In the genomic region with DNA sequence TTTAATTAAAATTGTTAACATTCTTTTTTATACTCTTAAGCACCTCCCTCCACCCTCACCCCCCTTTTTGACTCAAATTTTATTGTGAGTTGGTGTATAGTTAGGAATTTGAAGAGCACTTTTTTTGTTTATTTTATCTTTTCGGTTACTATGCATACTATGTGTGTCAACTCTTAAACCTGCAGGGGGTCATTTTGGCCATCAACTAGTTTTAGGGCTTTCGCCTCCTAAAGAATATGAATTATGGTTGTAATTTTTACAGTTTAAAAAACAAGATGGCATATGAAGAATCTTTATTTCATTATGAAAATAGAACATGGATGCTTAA, we compare ENCODE assay signal across 21 cellular contexts. TPM values are rescaled to one million over a fixed set of nuclear protein-coding genes. Genes with fewer than 3 reads are reported as not detected.
DNase-seq lines count a peak whose midpoint lies in the region; ATAC-seq and TF ChIP-seq lines count a peak whose summit lies in the region.
"Had no signal": no experiment of that assay in that cellular context is flagged by ENCODE, and none has a peak within 500 bp of the region (broad histone marks: within the 10 kb centered on the region; RNA-seq: fewer than 3 reads in every experiment).

No MANE protein-coding gene starts in this region.

- DNase-seq in ELR (ENCODE audit: low read depth) (peak; percentile 26), Kasumi-1 (lab: John Stamatoyannopoulos, UW) (no peak), glutamatergic neuron (no peak), WTC11 (ENCODE audit: low spot score) (no peak)
- DNase-seq: DMS79, GDM1, H9, KBM-7, MG63, NCI-H1092, NCI-H1436 treated with DMSO at 0.1 percent for 48 hours, NCI-H2081, NCI-H446 treated with DMSO at 0.1 percent for 48 hours, NCI-H69, Peyer's patch, T-cell had no signal

- peak overlapping the region in 9 of 11 experiments; percentile 6 to 99 (median 26); a peak in 8 of 22 replicates for H3K27ac ChIP-seq in BLaER1 treated with 17β-estradiol and CSF1 and Interleukin-3, amounts not matched to agents 10 nM and 100 nM
- peak overlapping the region; percentile 77 for H3K27ac ChIP-seq in neutrophil
- H3K27ac ChIP-seq: Peyer's patch had no signal

- POLR2A ChIA-PET in WTC11 (lab: Charles Lee) = interaction anchor here (1.0 kb wide), 1 partner anchor 9 kb away, joined by 3 read pairs; no protein-coding TSS in a partner anchor

- H3K27me3 Mint-ChIP-seq in glutamatergic neuron (ENCODE audit: unreplicated experiment) = no peaks in the 10 kb centered on the region
- H3K27me3 Mint-ChIP-seq in WTC11 (ENCODE audit: low read depth) = no peaks in the 10 kb centered on the region
- H3K27me3 Mint-ChIP-seq: T-cell had no signal

- peaks cover 45 to 96% (median 61%) of the 10 kb centered on the region in 11 experiments for H3K36me3 ChIP-seq in BLaER1 treated with 17β-estradiol and CSF1 and Interleukin-3, amounts not matched to agents 10 nM and 100 nM
- H3K36me3 ChIP-seq in Loucy (ENCODE audit: insufficient read depth, low read length) (no peaks in the 10 kb centered on the region), neutrophil (peaks cover 19% of the 10 kb centered on the region)
- H3K36me3 ChIP-seq: Peyer's patch had no signal

- H3K9me3 Mint-ChIP-seq in glutamatergic neuron (ENCODE audit: unreplicated experiment) = no peaks in the 10 kb centered on the region
- 0 out of 2 replicates have a peak, but pooled peaks cover 3% of the 10 kb centered on the region for H3K9me3 Mint-ChIP-seq in WTC11
- H3K9me3 Mint-ChIP-seq: H9 had no signal

- H3K4me3 ChIP-seq in BLaER1 treated with 17β-estradiol and CSF1 and Interleukin-3, amounts not matched to agents 10 nM and 100 nM = no peak overlapping the region
- H3K4me3 ChIP-seq in Loucy (ENCODE audit: low read length, poor library complexity, severe bottlenecking) (no peak overlapping the region), neutrophil (ENCODE audit: low read depth in 1 of 2, low read length in 1 of 2) (no peak overlapping the region)
- H3K4me3 ChIP-seq: MG63, Peyer's patch had no signal

- peaks cover 2% of the 10 kb centered on the region for H3K4me1 Mint-ChIP-seq in glutamatergic neuron (ENCODE audit: low read depth, unreplicated experiment)
- H3K4me1 Mint-ChIP-seq in WTC11 = peaks cover 47% of the 10 kb centered on the region

- no peaks in the 10 kb centered on the region for H3K27me3 ChIP-seq in BLaER1 treated with 17β-estradiol and CSF1 and Interleukin-3, amounts not matched to agents 10 nM and 100 nM
- H3K27me3 ChIP-seq in Loucy (ENCODE audit: insufficient read depth, low read length, poor library complexity, severe bottlenecking) (no peaks in the 10 kb centered on the region), neutrophil (no peaks in the 10 kb centered on the region)
- H3K27me3 ChIP-seq: MG63, Peyer's patch had no signal

- peaks cover 97% of the 10 kb centered on the region for H3K79me2 ChIP-seq in Loucy (ENCODE audit: insufficient read depth, low read length)

- no peaks in the 10 kb centered on the region for H3K36me3 Mint-ChIP-seq in glutamatergic neuron (ENCODE audit: unreplicated experiment)
- H3K36me3 Mint-ChIP-seq in WTC11 = peaks cover 7% of the 10 kb centered on the region; the same call in 1 of the 2 replicates

- H3K4me3 Mint-ChIP-seq in glutamatergic neuron (ENCODE audit: unreplicated experiment) = no peak overlapping the region
- no peak overlapping the region for H3K4me3 Mint-ChIP-seq in WTC11
- H3K4me3 Mint-ChIP-seq: CD14-positive monocyte, H9, T-cell had no signal

- H3K9ac ChIP-seq in BLaER1 treated with 17β-estradiol and CSF1 and Interleukin-3, amounts not matched to agents 10 nM and 100 nM = no peak overlapping the region; a peak in 1 of 22 replicates
- H3K9ac ChIP-seq in Loucy (ENCODE audit: low read depth, low read length, poor library complexity, severe bottlenecking) = no peak overlapping the region

- H4K20me1 ChIP-seq in BLaER1 treated with 17β-estradiol and CSF1 and Interleukin-3, amounts not matched to agents 10 nM and 100 nM = peaks cover 37 to 100% (median 90%) of the 10 kb centered on the region in 11 experiments
- H4K20me1 ChIP-seq in Loucy (ENCODE audit: insufficient read depth, low read length, poor library complexity, severe bottlenecking) = peaks cover 81% of the 10 kb centered on the region

- peaks cover 0 to 51% (median 46%) of the 10 kb centered on the region in 11 experiments; a peak in 19 of 22 replicates for H3K9me3 ChIP-seq in BLaER1 treated with 17β-estradiol and CSF1 and Interleukin-3, amounts not matched to agents 10 nM and 100 nM (replicated peaks in 1 of 11)
- H3K9me3 ChIP-seq in Loucy (ENCODE audit: insufficient read depth, low read depth, low read length) (no peaks in the 10 kb centered on the region), neutrophil (no peaks in the 10 kb centered on the region)
- H3K9me3 ChIP-seq: MG63, Peyer's patch had no signal

- peak overlapping the region; percentile 48 to 92 (median 67); a peak in 16 of 22 replicates for H3K4me2 ChIP-seq in BLaER1 treated with 17β-estradiol and CSF1 and Interleukin-3, amounts not matched to agents 10 nM and 100 nM
- H3K4me2 ChIP-seq in Loucy (ENCODE audit: low read depth, low read length, poor library complexity, severe bottlenecking) = peak overlapping the region; percentile 12

- no peak overlapping the region for H2AFZ ChIP-seq in Loucy (ENCODE audit: low read length)

- H3K4me1 ChIP-seq in BLaER1 treated with 17β-estradiol and CSF1 and Interleukin-3, amounts not matched to agents 10 nM and 100 nM = peaks cover 41 to 100% (median 55%) of the 10 kb centered on the region in 10 experiments
- H3K4me1 ChIP-seq in Loucy (ENCODE audit: insufficient read depth, low read length, poor library complexity, severe bottlenecking) (peaks cover 41% of the 10 kb centered on the region), neutrophil (ENCODE audit: control insufficient read depth in 1 of 2, insufficient read depth in 1 of 2, low read depth in 1 of 2, low read length in 1 of 2) (peaks cover 52 to 63% of the 10 kb centered on the region in 2 experiments)

- H3K9me2 ChIP-seq in Loucy (replicated peaks; ENCODE audit: low read depth, low read length) = no peaks in the 10 kb centered on the region

- no peak overlapping the region for H3K27ac Mint-ChIP-seq in glutamatergic neuron (ENCODE audit: unreplicated experiment)
- no peak overlapping the region for H3K27ac Mint-ChIP-seq in WTC11
- H3K27ac Mint-ChIP-seq: H9, T-cell had no signal

- no peak for TF ChIP-seq CTCF in Loucy (conservative IDR thresholded peaks at IDR 0.05; ENCODE audit: low read length)
- TF ChIP-seq CTCF in neutrophil (IDR thresholded peaks at IDR 0.05) = no peak
- TF ChIP-seq CTCF in glutamatergic neuron (IDR thresholded peaks at IDR 0.05; ENCODE audit: partially characterized antibody, unreplicated experiment) = no peak
- TF ChIP-seq CTCF in WTC11 (IDR thresholded peaks at IDR 0.05) = no peak

- H3F3A ChIP-seq in Loucy (ENCODE audit: low read depth) = no peaks in the 10 kb centered on the region

- no peak for ATAC-seq in WTC11
- ATAC-seq: Right ventricle myocardium inferior, T-cell had no signal

- CTCF ChIA-PET in WTC11 (lab: Charles Lee) = interaction anchor here (0.7 to 1.0 kb wide), 2 partner anchors 40 to 58 kb away, joined by 3 to 6 read pairs; no protein-coding TSS in a partner anchor

TF ChIP-seq in WTC11, 78 proteins besides CTCF, POLR2A, EP300 and RAD21:
- no peak for TF ChIP-seq E2F4 (CRISPR knock-in tag; IDR thresholded peaks at IDR 0.05; ENCODE audit: borderline replicate concordance, low read depth)
- no peak for TF ChIP-seq NR2C2 (CRISPR knock-in tag; IDR thresholded peaks at IDR 0.05)
- TF ChIP-seq FOXK1 (CRISPR knock-in tag; IDR thresholded peaks at IDR 0.05) = no peak
- no peak for TF ChIP-seq ATF1 (CRISPR knock-in tag; IDR thresholded peaks at IDR 0.05)
- TF ChIP-seq NR3C1 (CRISPR knock-in tag; conservative IDR thresholded peaks at IDR 0.05; ENCODE audit: low read depth) = no peak
- TF ChIP-seq GABPB1 (CRISPR knock-in tag; IDR thresholded peaks at IDR 0.05) = no peak
- TF ChIP-seq MLX (CRISPR knock-in tag; IDR thresholded peaks at IDR 0.05) = no peak
- TF ChIP-seq PRRX2 (CRISPR knock-in tag; IDR thresholded peaks at IDR 0.05) = no peak

RNA-seq across cellular contexts. Expression of gene BACH1, which starts 9.7 kb away (rescaled TPM):
- total RNA-seq in glutamatergic neuron (ENCODE audit: unreplicated experiment) (78.8 TPM), WTC11 (2021) (46.2 to 48.7 TPM (median 47.8 TPM) in 3 replicates)
